8 cellular contexts compared by ENCODE assay signal in the genomic region with DNA sequence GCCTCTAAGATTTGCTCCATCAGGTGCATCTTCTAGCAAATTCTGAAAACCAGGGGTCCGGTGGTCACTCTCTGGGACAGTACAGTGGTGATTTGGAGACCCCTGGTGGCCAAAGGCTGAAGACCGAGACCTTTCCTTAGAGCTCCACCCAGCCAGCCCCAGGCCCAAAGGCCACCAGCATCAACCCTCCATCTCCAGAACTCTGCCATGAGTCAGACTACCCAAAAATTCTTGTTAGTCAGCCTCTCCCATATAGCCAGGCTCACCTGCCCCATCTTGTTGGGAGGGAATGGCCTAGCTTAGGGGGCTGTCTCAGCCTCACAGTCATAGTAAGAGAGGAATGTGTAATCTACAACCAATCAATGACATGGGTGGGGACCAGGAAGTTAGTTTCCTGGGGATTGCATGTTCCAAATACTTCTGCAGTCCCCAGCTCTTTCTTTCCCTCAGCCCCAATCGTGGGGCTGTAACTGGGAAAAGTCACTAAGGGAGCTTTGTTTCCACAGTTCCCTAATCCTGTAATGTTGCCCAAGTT. TPM values are rescaled to one million over a fixed set of nuclear protein-coding genes. Genes with fewer than 3 reads are reported as not detected.
DNase-seq lines count a peak whose midpoint lies in the region; ATAC-seq and TF ChIP-seq lines count a peak whose summit lies in the region.

No MANE protein-coding gene starts in this region.

- CTCF ChIA-PET in activated B cell treated with CpG ODN at 0.5 μM for 24 hours (lab: Charles Lee) = interaction anchor here (0.8 to 3.5 kb wide), 10 partner anchors 14 to 159 kb away, joined by 3 to 38 read pairs (median 4); a partner anchor contains a TSS

- POLR2A ChIA-PET in activated B cell treated with CpG ODN at 0.5 μM for 24 hours (lab: Charles Lee) = interaction anchor here (1.3 kb wide), 1 partner anchor 14 kb away, joined by 3 read pairs; a partner anchor contains a TSS

- peak; percentile 15 to 37 for DNase-seq in NCI-H2081 (lab: John Stamatoyannopoulos, UW)
- no peak for DNase-seq in NCI-H2081 treated with DMSO at 0.1 percent for 48 hours (lab: John Stamatoyannopoulos, UW)
- DNase-seq in activated B cell treated with CpG ODN at 0.5 μM for 24 hours = no peak
- DNase-seq in fibroblast of mammary gland (ENCODE audit: low read depth) = peak; percentile 58
- DNase-seq in T-helper 9 cell = no peak

- ATAC-seq in activated B cell treated with CpG ODN at 0.5 μM for 24 hours (ENCODE audit: low read depth) (peak; percentile 67), GM19455 (IDR thresholded peaks at IDR 0.05; ENCODE audit: unreplicated experiment) (no peak)

- no peak overlapping the region for H3K4me3 ChIP-seq in fibroblast of mammary gland (ENCODE audit: control insufficient read depth, low read depth, low read length)

- H3K27ac Mint-ChIP-seq in activated B cell treated with CpG ODN at 0.5 μM for 24 hours = no peak overlapping the region
- H3K27ac Mint-ChIP-seq in nephron = peak overlapping the region in 2 of 3 experiments; percentile 43 to 78

- intact Hi-C loops in activated B cell treated with CpG ODN at 0.5 μM for 24 hours (cut with micrococcal nuclease) = loop anchor here (1.0 to 5.0 kb wide), 2 partner anchors 36 to 278 kb away; no protein-coding TSS in a partner anchor

- H3K27me3 Mint-ChIP-seq in activated B cell treated with CpG ODN at 0.5 μM for 24 hours = no peaks in the 10 kb centered on the region
- no peaks in the 10 kb centered on the region for H3K27me3 Mint-ChIP-seq in nephron (ENCODE audit: low read depth)

- H3K4me3 Mint-ChIP-seq in activated B cell treated with CpG ODN at 0.5 μM for 24 hours (no peak overlapping the region), nephron (no peak overlapping the region)

- H3K36me3 Mint-ChIP-seq in activated B cell treated with CpG ODN at 0.5 μM for 24 hours (ENCODE audit: low read depth) = peaks cover 37% of the 10 kb centered on the region
- peaks cover 18% of the 10 kb centered on the region for H3K36me3 Mint-ChIP-seq in nephron (ENCODE audit: low read depth)

- H3K9me3 Mint-ChIP-seq in activated B cell treated with CpG ODN at 0.5 μM for 24 hours (no peaks in the 10 kb centered on the region), nephron (no peaks in the 10 kb centered on the region)

- H3K4me1 Mint-ChIP-seq in activated B cell treated with CpG ODN at 0.5 μM for 24 hours (no peaks in the 10 kb centered on the region), nephron (peaks cover 22% of the 10 kb centered on the region)

- TF ChIP-seq CTCF in LNCAP (IDR thresholded peaks at IDR 0.05) = peak; percentile 62
- no peak for TF ChIP-seq CTCF in activated B cell treated with CpG ODN at 0.5 μM for 24 hours (IDR thresholded peaks at IDR 0.05)
- peak; percentile 71 for TF ChIP-seq CTCF in fibroblast of mammary gland (conservative IDR thresholded peaks at IDR 0.05; ENCODE audit: control insufficient read depth, insufficient read depth, low read depth, low read length)
- TF ChIP-seq CTCF in nephron (IDR thresholded peaks at IDR 0.05; ENCODE audit: unreplicated experiment in 3 of 3) = peak; percentile 80 to 84 (median 81)

RNA-seq across cellular contexts. Expression of a gene that starts 9.8 kb away (rescaled TPM):
- total RNA-seq in activated B cell treated with CpG ODN at 0.5 μM for 24 hours = 0.24 and 0.64 TPM in 2 replicates

RNA-seq across cellular contexts. Expression of a gene that starts 14.4 kb away (rescaled TPM):
- total RNA-seq in activated B cell treated with CpG ODN at 0.5 μM for 24 hours = 45.3 and 48.5 TPM in 2 replicates

RNA-seq across cellular contexts. Expression of a gene that starts 21.1 kb away (rescaled TPM):
- total RNA-seq in activated B cell treated with CpG ODN at 0.5 μM for 24 hours = 56.5 and 59.9 TPM in 2 replicates

RNA-seq across cellular contexts. Expression of a gene that starts 46.2 kb away (rescaled TPM):
- total RNA-seq in activated B cell treated with CpG ODN at 0.5 μM for 24 hours = 23.0 and 23.9 TPM in 2 replicates

RNA-seq across cellular contexts. Expression of a gene that starts 51.0 kb away (rescaled TPM):
- total RNA-seq in activated B cell treated with CpG ODN at 0.5 μM for 24 hours = not detected in 2 replicates

Comparison
In these comparisons a context has a peak if more than half of its experiments do, and no peak if none do; other contexts are left out.
1. DNase-seq: peak in NCI-H2081 (2 of 2) and fibroblast of mammary gland (single experiment); none in NCI-H2081 treated with DMSO at 0.1 percent for 48 hours (single experiment), activated B cell treated with CpG ODN at 0.5 μM for 24 hours (single experiment) and T-helper 9 cell (single experiment).